ENCODE assay signal across 24 cellular contexts in the genomic region with DNA sequence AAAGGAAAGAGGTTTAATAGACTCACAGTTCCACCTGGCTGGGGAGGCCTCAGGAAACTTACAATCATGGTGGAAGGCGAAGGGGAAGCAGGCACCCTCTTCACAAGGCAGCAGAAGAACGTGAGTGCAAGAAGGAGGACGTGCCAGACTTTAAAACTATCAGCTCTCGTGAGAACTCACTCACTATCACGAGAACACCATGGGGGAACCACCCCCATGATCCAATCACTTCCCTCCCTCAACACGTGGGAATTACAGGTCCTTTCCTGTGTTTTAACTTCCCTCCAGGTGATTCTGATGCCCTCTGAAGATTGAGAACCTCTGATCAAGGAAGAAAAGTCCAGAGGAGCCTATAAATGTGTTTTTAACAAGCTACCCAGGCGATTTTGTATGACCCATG.
"Had no signal": no experiment of that assay in that cellular context is flagged by ENCODE, and none has a peak within 500 bp of the region (broad histone marks: within the 10 kb centered on the region; RNA-seq: fewer than 3 reads in every experiment).

No MANE protein-coding gene starts in this region.

- ATAC-seq: activated CD4-positive, CD25-positive, alpha-beta regulatory T cell treated with anti-CD3 and anti-CD28 coated beads, Interleukin-2, amount 50 U/mL, for 24 hours; activated naive CD4-positive, alpha-beta T cell treated with anti-CD3 and anti-CD28 coated beads, Interleukin-2, amount 50 U/mL, for 72 hours; left ventricle myocardium superior; naive thymus-derived CD8-positive, alpha-beta T cell; right cardiac atrium had no signal

- DNase-seq: activated CD4-positive, alpha-beta memory T cell treated with anti-CD3 and anti-CD28 coated beads for 36 hours; activated CD4-positive, alpha-beta T cell treated with anti-CD3 and anti-CD28 coated beads for 48 hours; activated T-cell treated with anti-CD3 and anti-CD28 coated beads, Interleukin-2, amount 50 U/mL, for 48 hours; anterior cingulate cortex; effector CD8-positive, alpha-beta T cell; glutamatergic neuron; left ventricle myocardium superior; naive thymus-derived CD8-positive, alpha-beta T cell; occipital lobe; right cardiac atrium; spleen; stimulated activated naive CD4-positive, alpha-beta T cell; T-helper 9 cell; WERI-Rb-1 had no signal

- H3K36me3 ChIP-seq: neural progenitor cell, spleen, suprapubic skin, WERI-Rb-1 had no signal

- H3K27ac ChIP-seq: neural progenitor cell, parathyroid adenoma, spleen, suprapubic skin, tibial nerve, WERI-Rb-1 had no signal

- H3K9me3 ChIP-seq: suprapubic skin had no signal

- H3K27ac Mint-ChIP-seq: activated CD4-positive, alpha-beta memory T cell treated with anti-CD3 and anti-CD28 coated beads for 36 hours; activated naive CD4-positive, alpha-beta T cell treated with anti-CD3 and anti-CD28 coated beads, Interleukin-2, amount 50 U/mL, for 72 hours; activated T-helper 2 cell treated with anti-CD3 and anti-CD28 coated beads, Interferon-gamma antibody, Interleukin-2, Interleukin-4, amounts not matched to agents 10 μg/mL and 5 μg/mL and 100 μg/mL, durations not matched to agents 14 hours and 24 hours and 36 hours; mesothelial cell of epicardium; naive thymus-derived CD8-positive, alpha-beta T cell; neural progenitor cell; T-helper 1 cell treated with Interleukin-12 subunit alpha and Interleukin-12 subunit beta and Interleukin-4 antibody, amounts not matched to agents 30 μg/mL and 1 μg/mL, for 36 hours had no signal

- H3K4me1 ChIP-seq: neural progenitor cell, parathyroid adenoma had no signal

- H3K4me3 ChIP-seq: neural progenitor cell, spleen, suprapubic skin, tibial nerve had no signal

- H3K4me1 Mint-ChIP-seq: central memory CD8-positive, alpha-beta T cell had no signal

- H3K36me3 Mint-ChIP-seq: activated CD4-positive, alpha-beta memory T cell treated with anti-CD3 and anti-CD28 coated beads for 36 hours; neural progenitor cell had no signal

- H3K4me3 Mint-ChIP-seq: activated CD4-positive, alpha-beta memory T cell treated with anti-CD3 and anti-CD28 coated beads for 36 hours; central memory CD8-positive, alpha-beta T cell; mesothelial cell of epicardium; naive thymus-derived CD8-positive, alpha-beta T cell; neural progenitor cell; T-helper 1 cell treated with Interleukin-12 subunit alpha and Interleukin-12 subunit beta and Interleukin-4 antibody, amounts not matched to agents 30 μg/mL and 1 μg/mL, for 36 hours had no signal
